In the genomic region with DNA sequence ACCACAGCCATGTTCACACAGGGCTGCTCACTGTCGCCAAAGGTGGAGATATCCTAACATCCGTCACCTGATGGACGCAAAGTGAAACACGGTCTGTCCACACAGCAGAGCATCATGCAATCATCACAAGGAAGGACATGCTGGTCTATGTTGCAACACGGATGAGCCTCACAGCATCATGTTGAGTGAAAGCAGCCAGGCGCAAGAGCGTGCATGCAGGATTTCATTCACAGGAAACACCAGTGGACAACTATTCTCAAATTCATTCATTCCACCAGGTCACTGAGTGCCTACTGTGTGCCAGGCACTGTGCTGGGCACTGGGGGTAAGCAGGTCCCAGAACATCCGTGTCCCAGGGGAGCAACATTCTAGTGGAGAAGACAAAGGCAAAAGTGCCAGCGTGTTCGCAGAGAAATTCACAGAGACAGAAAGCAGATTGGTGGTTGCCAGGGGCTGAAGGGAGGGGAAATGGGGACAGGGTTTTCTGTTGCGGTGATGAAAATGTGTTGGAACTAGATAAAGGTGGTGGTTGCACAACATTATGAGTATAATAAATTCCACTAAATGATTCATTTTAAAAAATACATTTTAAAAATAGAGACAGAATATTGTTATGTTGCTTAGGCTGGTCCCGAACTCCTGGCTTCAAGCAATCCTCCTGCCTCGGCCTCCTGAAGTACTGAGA, we compare ENCODE assay signal across 22 cellular contexts. TPM values are rescaled to one million over a fixed set of nuclear protein-coding genes. Genes with fewer than 3 reads are reported as not detected.
DNase-seq lines count a peak whose midpoint lies in the region; ATAC-seq and TF ChIP-seq lines count a peak whose summit lies in the region.
"Had no signal": no experiment of that assay in that cellular context is flagged by ENCODE, and none has a peak within 500 bp of the region (broad histone marks: within the 10 kb centered on the region; RNA-seq: fewer than 3 reads in every experiment).

No MANE protein-coding gene starts in this region.

- H3K27ac ChIP-seq in transverse colon = no peak overlapping the region

- in situ Hi-C loops in transverse colon (cut with MboI; ENCODE audit: low pct_ligation_motif_present in 1 of 4, low pct_unique_long_range_greater_than_20kb in 1 of 4, low sequenced_read_pairs in 3 of 4) = no loop called here

- H3K36me3 ChIP-seq in transverse colon = no peaks in the 10 kb centered on the region
- H3K36me3 ChIP-seq: esophagus squamous epithelium had no signal

- 75 to 76% methylated on average over 6 to 13 of the region's 13 CpGs for WGBS in transverse colon (ENCODE audit: low coverage in 1 of 2), 2 donors

- no peaks in the 10 kb centered on the region for H3K9me3 ChIP-seq in transverse colon
- H3K9me3 ChIP-seq: esophagus squamous epithelium, SK-N-SH had no signal

- no peak for TF ChIP-seq EP300 in transverse colon (IDR thresholded peaks at IDR 0.05; ENCODE audit: low read depth)

- TF ChIP-seq CTCF in fibroblast of mammary gland (conservative IDR thresholded peaks at IDR 0.05; ENCODE audit: control insufficient read depth, insufficient read depth, low read depth, low read length) (no peak), omental fat pad (IDR thresholded peaks at IDR 0.05) (no peak), transverse colon (IDR thresholded peaks at IDR 0.05) (no peak)

- no peaks in the 10 kb centered on the region for H3K27me3 ChIP-seq in transverse colon
- H3K27me3 ChIP-seq: esophagus squamous epithelium had no signal

- H3K4me1 ChIP-seq in transverse colon = no peaks in the 10 kb centered on the region
- H3K4me1 ChIP-seq: esophagus squamous epithelium had no signal

- H3K4me3 ChIP-seq in fibroblast of mammary gland (ENCODE audit: control insufficient read depth, low read depth, low read length) (no peak overlapping the region), transverse colon (no peak overlapping the region)
- H3K4me3 ChIP-seq: esophagus squamous epithelium had no signal

- TF ChIP-seq POLR2A in transverse colon (IDR thresholded peaks at IDR 0.05) = no peak

- ATAC-seq in omental fat pad (ENCODE audit: low FRiP score) = peak; percentile 43
- no peak for ATAC-seq in GM19455 (IDR thresholded peaks at IDR 0.05; ENCODE audit: unreplicated experiment)
- ATAC-seq in HG03378 (IDR thresholded peaks at IDR 0.05; ENCODE audit: unreplicated experiment) = no peak
- ATAC-seq: activated T-helper 17 cell treated with anti-CD3 and anti-CD28 coated beads, Interleukin-2, amount 50 U/mL, for 72 hours had no signal

- DNase-seq in AG20443 (ENCODE audit: low spot score) (peak; percentile 75), MV-4-11 (lab: John Stamatoyannopoulos, UW) (peak; percentile 62), fibroblast of mammary gland (ENCODE audit: low read depth) (peak; percentile 53), omental fat pad (ENCODE audit: low spot score) (no peak), transverse colon (no peak)
- no peak for DNase-seq in activated effector memory CD4-positive, alpha-beta T cell treated with Interleukin-2 at 50 U/mL for 16 hours
- DNase-seq: activated CD4-positive, alpha-beta T cell treated with anti-CD3 and anti-CD28 coated beads, Interleukin-2, amount 50 U/mL, for 1 hour; activated CD8-positive, alpha-beta memory T cell treated with anti-CD3 and anti-CD28 coated beads, Interleukin-2, amount 50 U/mL, for 4 hours; activated naive CD8-positive, alpha-beta T cell treated with anti-CD3 and anti-CD28 coated beads for 36 hours; CD4-positive, alpha-beta memory T cell; DMS 273 treated with DMSO at 0.1 percent for 48 hours; effector memory CD4-positive, alpha-beta T cell; esophagus squamous epithelium; HFFc6; NCI-H1436; NCI-H524 treated with DMSO at 0.1 percent for 48 hours; SK-N-SH; stimulated activated CD4-positive, alpha-beta T cell treated with anti-CD3 and anti-CD28 coated beads, Interleukin-1b, Interleukin-23, amount 100 ng/mL, for 48 hours; T-helper 2 cell had no signal

- intact Hi-C loops in transverse colon (cut with DNase I; ENCODE audit: low total_unique reads) = no loop called here

RNA-seq across cellular contexts. Expression of a gene that starts 22.7 kb away (rescaled TPM):
- total RNA-seq in omental fat pad (1 to 10 TPM; 1.5 to 3.2 (median 2.5) TPM), transverse colon (1 to 10 TPM; 1.1 to 2.5 (median 2.3) TPM)
- total RNA-seq: activated naive CD8-positive, alpha-beta T cell treated with anti-CD3 and anti-CD28 coated beads for 36 hours; CD4-positive, alpha-beta memory T cell; HFFc6 had no signal

Comparison
In these comparisons a context has a peak if more than half of its experiments do, and no peak if none do; other contexts are left out.
1. DNase-seq: peak in AG20443 (single experiment), MV-4-11 (single experiment) and fibroblast of mammary gland (single experiment); none in omental fat pad (single experiment), activated effector memory CD4-positive, alpha-beta T cell treated with Interleukin-2 at 50 U/mL for 16 hours (single experiment) and transverse colon (single experiment).